2 cellular contexts compared by ENCODE assay signal in the genomic region with DNA sequence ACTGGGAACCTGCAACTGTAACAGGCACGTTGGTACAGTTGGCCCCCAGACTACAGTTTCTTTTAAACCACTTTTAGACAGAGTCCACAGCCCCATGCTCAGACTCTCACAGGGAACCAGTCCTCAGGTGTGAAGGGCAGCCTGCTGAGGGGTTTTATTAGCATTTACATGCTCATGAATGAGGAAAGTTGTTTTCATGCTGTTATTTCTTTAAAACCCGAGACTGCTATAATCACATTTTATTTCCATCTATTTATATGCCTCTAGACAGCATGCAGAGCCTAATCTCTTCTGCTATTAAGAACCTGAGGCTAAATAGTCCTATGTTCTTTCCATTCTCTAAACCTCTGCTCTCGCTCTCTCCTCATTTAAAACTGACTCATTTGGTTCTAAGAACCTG.
TF ChIP-seq lines count a peak whose summit lies in the region.

No MANE protein-coding gene starts in this region.

TF ChIP-seq in IMR-90, 13 proteins besides CTCF, POLR2A, EP300 and RAD21:
- no peak for TF ChIP-seq SMC3 (IDR thresholded peaks at IDR 0.05; ENCODE audit: low read depth, low read length)
- TF ChIP-seq RCOR1 (IDR thresholded peaks at IDR 0.05; ENCODE audit: insufficient replicate concordance, low read length): no peak
- TF ChIP-seq, protein P1, sequence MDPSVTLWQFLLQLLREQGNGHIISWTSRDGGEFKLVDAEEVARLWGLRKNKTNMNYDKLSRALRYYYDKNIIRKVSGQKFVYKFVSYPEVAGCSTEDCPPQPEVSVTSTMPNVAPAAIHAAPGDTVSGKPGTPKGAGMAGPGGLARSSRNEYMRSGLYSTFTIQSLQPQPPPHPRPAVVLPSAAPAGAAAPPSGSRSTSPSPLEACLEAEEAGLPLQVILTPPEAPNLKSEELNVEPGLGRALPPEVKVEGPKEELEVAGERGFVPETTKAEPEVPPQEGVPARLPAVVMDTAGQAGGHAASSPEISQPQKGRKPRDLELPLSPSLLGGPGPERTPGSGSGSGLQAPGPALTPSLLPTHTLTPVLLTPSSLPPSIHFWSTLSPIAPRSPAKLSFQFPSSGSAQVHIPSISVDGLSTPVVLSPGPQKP (IDR thresholded peaks at IDR 0.05; ENCODE audit: borderline replicate concordance, low read depth, low read length): no peak
- no peak for TF ChIP-seq CEBPB (IDR thresholded peaks at IDR 0.05; ENCODE audit: low read depth, low read length)
- TF ChIP-seq BHLHE40 (IDR thresholded peaks at IDR 0.05; ENCODE audit: low read depth, low read length): no peak
- TF ChIP-seq, protein P2, sequence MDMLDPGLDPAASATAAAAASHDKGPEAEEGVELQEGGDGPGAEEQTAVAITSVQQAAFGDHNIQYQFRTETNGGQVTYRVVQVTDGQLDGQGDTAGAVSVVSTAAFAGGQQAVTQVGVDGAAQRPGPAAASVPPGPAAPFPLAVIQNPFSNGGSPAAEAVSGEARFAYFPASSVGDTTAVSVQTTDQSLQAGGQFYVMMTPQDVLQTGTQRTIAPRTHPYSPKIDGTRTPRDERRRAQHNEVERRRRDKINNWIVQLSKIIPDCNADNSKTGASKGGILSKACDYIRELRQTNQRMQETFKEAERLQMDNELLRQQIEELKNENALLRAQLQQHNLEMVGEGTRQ (IDR thresholded peaks at IDR 0.05; ENCODE audit: low read depth, low read length): no peak
- TF ChIP-seq MXI1 (IDR thresholded peaks at IDR 0.05; ENCODE audit: borderline replicate concordance, low read depth, low read length): no peak
- TF ChIP-seq FOS (IDR thresholded peaks at IDR 0.05; ENCODE audit: low read depth, low read length): no peak

TF ChIP-seq in H1, 55 proteins besides CTCF, POLR2A, EP300 and RAD21:
- no peak for TF ChIP-seq MAFK (IDR thresholded peaks at IDR 0.05; ENCODE audit: low read depth, low read length)
- TF ChIP-seq BCL11A (IDR thresholded peaks at IDR 0.05; ENCODE audit: low read depth in 2 of 2, low read length in 2 of 2): no peak
- TF ChIP-seq EGR1 (IDR thresholded peaks at IDR 0.05; ENCODE audit: borderline replicate concordance, low read depth, low read length): no peak
- no peak for TF ChIP-seq YY1 (IDR thresholded peaks at IDR 0.05; ENCODE audit: low read depth, low read length)
- TF ChIP-seq GTF2F1 (IDR thresholded peaks at IDR 0.05; ENCODE audit: borderline replicate concordance, low read depth, low read length): no peak
- peak; percentile 86 for TF ChIP-seq NANOG (IDR thresholded peaks at IDR 0.05; ENCODE audit: insufficient read depth, low read depth, low read length, poor library complexity, severe bottlenecking)
- TF ChIP-seq KDM4A (IDR thresholded peaks at IDR 0.05; ENCODE audit: low read depth, low read length, severe bottlenecking): no peak
- no peak for TF ChIP-seq SIX5 (IDR thresholded peaks at IDR 0.05; ENCODE audit: low read depth, low read length)
- no peak for TF ChIP-seq CEBPB (IDR thresholded peaks at IDR 0.05; ENCODE audit: low read depth, low read length)
- TF ChIP-seq TCF12 (IDR thresholded peaks at IDR 0.05; ENCODE audit: low read depth, low read length): 0 out of 2 replicates have a peak, but pooled peaks have one; percentile 49
- TF ChIP-seq, protein P3, sequence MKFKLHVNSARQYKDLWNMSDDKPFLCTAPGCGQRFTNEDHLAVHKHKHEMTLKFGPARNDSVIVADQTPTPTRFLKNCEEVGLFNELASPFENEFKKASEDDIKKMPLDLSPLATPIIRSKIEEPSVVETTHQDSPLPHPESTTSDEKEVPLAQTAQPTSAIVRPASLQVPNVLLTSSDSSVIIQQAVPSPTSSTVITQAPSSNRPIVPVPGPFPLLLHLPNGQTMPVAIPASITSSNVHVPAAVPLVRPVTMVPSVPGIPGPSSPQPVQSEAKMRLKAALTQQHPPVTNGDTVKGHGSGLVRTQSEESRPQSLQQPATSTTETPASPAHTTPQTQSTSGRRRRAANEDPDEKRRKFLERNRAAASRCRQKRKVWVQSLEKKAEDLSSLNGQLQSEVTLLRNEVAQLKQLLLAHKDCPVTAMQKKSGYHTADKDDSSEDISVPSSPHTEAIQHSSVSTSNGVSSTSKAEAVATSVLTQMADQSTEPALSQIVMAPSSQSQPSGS (IDR thresholded peaks at IDR 0.05; ENCODE audit: low read length): no peak
- no peak for TF ChIP-seq RNF2 (IDR thresholded peaks at IDR 0.05; ENCODE audit: borderline replicate concordance, low read depth, low read length, missing control alignments, poor library complexity, severe bottlenecking)
- TF ChIP-seq, protein P4, sequence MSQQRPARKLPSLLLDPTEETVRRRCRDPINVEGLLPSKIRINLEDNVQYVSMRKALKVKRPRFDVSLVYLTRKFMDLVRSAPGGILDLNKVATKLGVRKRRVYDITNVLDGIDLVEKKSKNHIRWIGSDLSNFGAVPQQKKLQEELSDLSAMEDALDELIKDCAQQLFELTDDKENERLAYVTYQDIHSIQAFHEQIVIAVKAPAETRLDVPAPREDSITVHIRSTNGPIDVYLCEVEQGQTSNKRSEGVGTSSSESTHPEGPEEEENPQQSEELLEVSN (IDR thresholded peaks at IDR 0.05): no peak
- TF ChIP-seq, protein P5, sequence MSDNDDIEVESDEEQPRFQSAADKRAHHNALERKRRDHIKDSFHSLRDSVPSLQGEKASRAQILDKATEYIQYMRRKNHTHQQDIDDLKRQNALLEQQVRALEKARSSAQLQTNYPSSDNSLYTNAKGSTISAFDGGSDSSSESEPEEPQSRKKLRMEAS (IDR thresholded peaks at IDR 0.05): no peak
